In genomic region chr1:225780134-225780533, GRCh38 we compare ENCODE assay signal across 1 cellular context.
TF ChIP-seq lines count a peak whose summit lies in the region.

No MANE protein-coding gene starts in this region.

TF ChIP-seq in endothelial cell of umbilical vein, 7 proteins besides CTCF, POLR2A, EP300 and RAD21 (continued from another document):
- TF ChIP-seq GATA2 (IDR thresholded peaks at IDR 0.05; ENCODE audit: insufficient read depth, insufficient read length, low read depth, low read length) (no peak), MYC (IDR thresholded peaks at IDR 0.05; ENCODE audit: low read depth, low read length) (no peak), JUN (IDR thresholded peaks at IDR 0.05; ENCODE audit: borderline replicate concordance, insufficient read depth, insufficient read length, low read depth) (no peak), FOS (IDR thresholded peaks at IDR 0.05; ENCODE audit: borderline replicate concordance, insufficient read depth, low read length) (no peak)
